ENCODE assay signal across 12 cellular contexts in genomic region chr12:114679452-114679875, GRCh38. TPM values are rescaled to one million over a fixed set of nuclear protein-coding genes. Genes with fewer than 3 reads are reported as not detected.
DNase-seq lines count a peak whose midpoint lies in the region; ATAC-seq and TF ChIP-seq lines count a peak whose summit lies in the region.
"Had no signal": no experiment of that assay in that cellular context is flagged by ENCODE, and none has a peak within 500 bp of the region (broad histone marks: within the 10 kb centered on the region; RNA-seq: fewer than 3 reads in every experiment).

No MANE protein-coding gene starts in this region.

- DNase-seq in cardiac fibroblast (ENCODE audit: low read depth in 2 of 2) (peak in 1 of 2 donors; percentile 35), lung (ENCODE audit: low spot score) (no peak), thyroid gland (no peak), A172 (ENCODE audit: low spot score) (no peak), NCI-H748 (lab: John Stamatoyannopoulos, UW; ENCODE audit: unreplicated experiment) (no peak)
- DNase-seq: DMS53; effector memory CD8-positive, alpha-beta T cell; MG63; NCI-H446; T1000 had no signal

- H3K27me3 ChIP-seq in HUES6 (ENCODE audit: control insufficient read depth, insufficient read depth, low read length) (peaks cover 94% of the 10 kb centered on the region), lung (ENCODE audit: control insufficient read depth, insufficient read depth) (no peaks in the 10 kb centered on the region), thyroid gland (no peaks in the 10 kb centered on the region)
- H3K27me3 ChIP-seq: MG63 had no signal

- no peak for TF ChIP-seq POLR2A in thyroid gland (IDR thresholded peaks at IDR 0.05)

- no peak for TF ChIP-seq CTCF in cardiac fibroblast (IDR thresholded peaks at IDR 0.05; ENCODE audit: low read depth, low read length)
- TF ChIP-seq CTCF in lung (IDR thresholded peaks at IDR 0.05; ENCODE audit: control extremely low read depth, extremely low read depth) = no peak
- TF ChIP-seq CTCF in thyroid gland (IDR thresholded peaks at IDR 0.05) = no peak

- 34 to 52% methylated on average over 10 of the region's 10 CpGs for WGBS in lung, 2 donors
- WGBS in thyroid gland, 2 donors = 31 to 37% methylated on average over 10 of the region's 10 CpGs

- no peak for ATAC-seq in lung (ENCODE audit: insufficient read depth, low FRiP score)
- no peak for ATAC-seq in GM18909 (IDR thresholded peaks at IDR 0.05; ENCODE audit: poor library complexity, unreplicated experiment)
- ATAC-seq: effector memory CD8-positive, alpha-beta T cell had no signal

- H3K27ac ChIP-seq in HUES6 (ENCODE audit: low read depth, low read length) (no peak overlapping the region), lung (ENCODE audit: low read depth in 1 of 2, low read length in 1 of 2) (peak overlapping the region in 1 of 2 donors; percentile 82), thyroid gland (peak overlapping the region; percentile 92 to 99 (median 99))

- H3K36me3 ChIP-seq in HUES6 (ENCODE audit: control insufficient read depth, insufficient read depth, low read length) = no peaks in the 10 kb centered on the region; the same call in 1 of the 2 replicates
- H3K36me3 ChIP-seq in lung (ENCODE audit: control insufficient read depth in 2 of 2, insufficient read depth in 2 of 2, low read length in 2 of 2) = peaks cover 2 to 6% of the 10 kb centered on the region in 2 donors
- peaks cover 25 to 53% of the 10 kb centered on the region in 2 donors for H3K36me3 ChIP-seq in thyroid gland

- H3K9ac ChIP-seq in HUES6 (ENCODE audit: low read length) = no peak overlapping the region

- H3K4me3 ChIP-seq in HUES6 (ENCODE audit: low read depth, low read length) (peak overlapping the region; percentile 69), cardiac fibroblast (replicated peaks in 1 of 2; ENCODE audit: low read depth in 2 of 2, low read length in 2 of 2) (peak overlapping the region; percentile 70 to 85), lung (peak overlapping the region; percentile 61), thyroid gland (replicated peaks in 1 of 3) (peak overlapping the region; percentile 49 to 88 (median 77))

- intact Hi-C loops in thyroid gland (cut with DNase I) = no loop called here

- H3K4me1 ChIP-seq in HUES6 (ENCODE audit: control insufficient read depth, insufficient read depth, low read length) (peaks cover 64% of the 10 kb centered on the region), lung (ENCODE audit: control insufficient read depth in 2 of 2, insufficient read depth in 2 of 2, low read length in 2 of 2) (peaks cover 3% of the 10 kb centered on the region in 2 donors), thyroid gland (peaks cover 15 to 22% of the 10 kb centered on the region in 2 donors)

- H3K9me3 ChIP-seq in HUES6 (ENCODE audit: control insufficient read depth, insufficient read depth, low read depth, low read length) = no peaks in the 10 kb centered on the region
- H3K9me3 ChIP-seq in lung (ENCODE audit: control insufficient read depth in 2 of 2, insufficient read depth in 1 of 2, low read length in 1 of 2) = peaks cover 0 to 4% of the 10 kb centered on the region in 2 donors
- no peaks in the 10 kb centered on the region for H3K9me3 ChIP-seq in thyroid gland
- H3K9me3 ChIP-seq: MG63 had no signal

RNA-seq across cellular contexts. Expression of gene TBX3, which starts 4.5 kb away (rescaled TPM):
- total RNA-seq in lung = 100 to 1,000 TPM in 1 of 2 donors, 10 to 100 TPM in 1; 48.4 to 126 TPM
- polyA plus RNA-seq in lung = 10 to 100 TPM; 19.3 to 30.8 TPM
- 100 to 1,000 TPM; 104 to 258 (median 192) TPM for total RNA-seq in thyroid gland
- total RNA-seq in A172 (2014; rRNA removed; shearing (Covaris generic)) = 3.3 TPM in 2 replicates

Comparison
In these comparisons a context has a peak if more than half of its experiments do, and no peak if none do; other contexts are left out.
1. RNA of gene TBX3, which starts 4.5 kb away (total RNA-seq): 104 to 258 TPM in thyroid gland and 48.4 to 126 TPM in lung; 3.3 TPM in A172; every median in the first group is over 10 times any median in the second.
2. Peak in every context shown above with its lines, with median percentiles within 50 percentile points of each other: H3K4me3 ChIP-seq.